In genomic region chr1:183470961-183471747, GRCh38 we compare ENCODE assay signal across 8 cellular contexts. TPM values are rescaled to one million over a fixed set of nuclear protein-coding genes. Genes with fewer than 3 reads are reported as not detected.
DNase-seq lines count a peak whose midpoint lies in the region; TF ChIP-seq lines count a peak whose summit lies in the region.

No MANE protein-coding gene starts in this region.

- H4K20me1 ChIP-seq in Loucy (ENCODE audit: insufficient read depth, low read length, poor library complexity, severe bottlenecking): peaks cover 36% of the 10 kb centered on the region

- peak overlapping the region; percentile 86 for H2AFZ ChIP-seq in Loucy (ENCODE audit: low read length)

- intact Hi-C loops in testis (cut with DNase I; ENCODE audit: low total_unique reads): no loop called here

- H3K9ac ChIP-seq in Loucy (ENCODE audit: low read depth, low read length, poor library complexity, severe bottlenecking): peak overlapping the region; percentile 96

- peaks cover 39% of the 10 kb centered on the region for H3K79me2 ChIP-seq in Loucy (ENCODE audit: insufficient read depth, low read length)

- TF ChIP-seq CTCF in Loucy (conservative IDR thresholded peaks at IDR 0.05; ENCODE audit: low read length) (peak; percentile 28; the same call in 1 of the 2 replicates), testis (IDR thresholded peaks at IDR 0.05) (no peak)

- no peaks in the 10 kb centered on the region for H3K36me3 ChIP-seq in Loucy (ENCODE audit: insufficient read depth, low read length)
- H3K36me3 ChIP-seq in testis (ENCODE audit: low read depth, missing control alignments): no peaks in the 10 kb centered on the region

- peak overlapping the region; percentile 96 for H3K27ac ChIP-seq in testis

- 1% methylated on average over 18 to 47 of the region's 47 CpGs for WGBS in testis, 2 donors

- peaks cover 3% of the 10 kb centered on the region; the same call in 1 of the 2 replicates for H3F3A ChIP-seq in Loucy (ENCODE audit: low read depth)

- H3K9me3 ChIP-seq in Loucy (ENCODE audit: insufficient read depth, low read depth, low read length) (no peaks in the 10 kb centered on the region), testis (no peaks in the 10 kb centered on the region)

- H3K4me2 ChIP-seq in Loucy (ENCODE audit: low read depth, low read length, poor library complexity, severe bottlenecking): peak overlapping the region; percentile 90

- no peak for TF ChIP-seq POLR2A in testis (IDR thresholded peaks at IDR 0.05)

- DNase-seq in EH (ENCODE audit: low read depth) (peak; percentile 83), H4 (ENCODE audit: low spot score) (peak; percentile 85), SIG-M5 treated with dmso at 0.1 percent for 504 hours (lab: John Stamatoyannopoulos, UW; ENCODE audit: unreplicated experiment) (peak; percentile 81), germinal center (ENCODE audit: low spot score) (peak; percentile 40), nucleus accumbens (lab: John Stamatoyannopoulos, UW) (peak in 54 of 56 donors; percentile 33 to 94 (median 82)), testis (peak; percentile 73)
- DNase-seq in activated naive CD4-positive, alpha-beta T cell treated with Interleukin-2 at 50 U/mL for 16 hours: peak; percentile 76

- peaks cover 33% of the 10 kb centered on the region for H3K4me1 ChIP-seq in Loucy (ENCODE audit: insufficient read depth, low read length, poor library complexity, severe bottlenecking)
- H3K4me1 ChIP-seq in testis: peaks cover 6% of the 10 kb centered on the region

- H3K4me3 ChIP-seq in Loucy (ENCODE audit: low read length, poor library complexity, severe bottlenecking): peak overlapping the region; percentile 78
- peak overlapping the region; percentile 78 to 94 for H3K4me3 ChIP-seq in testis

- H3K9me2 ChIP-seq in Loucy (replicated peaks; ENCODE audit: low read depth, low read length): no peaks in the 10 kb centered on the region

- H3K27me3 ChIP-seq in Loucy (ENCODE audit: insufficient read depth, low read length, poor library complexity, severe bottlenecking) (no peaks in the 10 kb centered on the region), testis (no peaks in the 10 kb centered on the region)

RNA-seq across cellular contexts. Expression of gene SMG7, which starts 1.1 kb away (rescaled TPM):
- 19.5 and 30.5 TPM in 2 replicates for total RNA-seq in H4 (2014; rRNA removed; shearing (Covaris generic))
- 100 to 1,000 TPM; 109 to 139 TPM for total RNA-seq in testis
- polyA plus RNA-seq in testis (ENCODE audit: insufficient read depth, low read depth, low replicate concordance): 157 TPM

RNA-seq across cellular contexts. Expression of gene NMNAT2, which starts 53.0 kb away (rescaled TPM):
- 0.14 and 1.4 TPM in 2 replicates for total RNA-seq in H4 (2014; rRNA removed; shearing (Covaris generic))
- 10 to 100 TPM; 45.7 to 52.0 TPM for total RNA-seq in testis
- polyA plus RNA-seq in testis (ENCODE audit: insufficient read depth, low read depth, low replicate concordance): 23.6 TPM

Comparison
In these comparisons a context has a peak if more than half of its experiments do, and no peak if none do; other contexts are left out.
1. Peak in every context shown above with its lines: DNase-seq, H3K4me3 ChIP-seq and H3K27ac ChIP-seq.
2. RNA of gene NMNAT2, which starts 53.0 kb away (total RNA-seq): 45.7 to 52.0 TPM in testis; 0.14 to 1.4 TPM in H4; every median in the first group is over 10 times any median in the second.